In the genomic region with DNA sequence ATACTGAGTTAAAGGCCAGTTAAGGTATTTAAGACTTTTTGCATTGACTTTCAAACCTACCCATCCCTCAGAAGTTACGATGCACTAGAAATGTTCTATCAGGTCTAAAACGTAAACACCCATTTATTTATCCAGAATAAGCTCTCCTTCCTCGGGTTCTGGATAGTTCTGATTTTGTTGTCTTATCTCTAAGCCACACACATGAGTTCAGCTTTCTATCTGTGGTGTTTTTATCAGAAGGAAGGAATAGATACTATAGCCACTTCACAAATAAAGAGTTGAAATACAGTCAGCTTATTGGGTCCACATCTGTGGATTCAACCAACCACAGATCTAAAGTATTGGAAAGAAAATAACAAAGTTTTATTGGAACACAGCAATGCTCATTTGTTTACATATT, we compare ENCODE assay signal across 1 cellular context.
TF ChIP-seq lines count a peak whose summit lies in the region.

No MANE protein-coding gene starts in this region.

TF ChIP-seq in K562, 482 proteins besides CTCF, POLR2A, EP300 and RAD21 (continued from another document):
- TF ChIP-seq, protein P1, sequence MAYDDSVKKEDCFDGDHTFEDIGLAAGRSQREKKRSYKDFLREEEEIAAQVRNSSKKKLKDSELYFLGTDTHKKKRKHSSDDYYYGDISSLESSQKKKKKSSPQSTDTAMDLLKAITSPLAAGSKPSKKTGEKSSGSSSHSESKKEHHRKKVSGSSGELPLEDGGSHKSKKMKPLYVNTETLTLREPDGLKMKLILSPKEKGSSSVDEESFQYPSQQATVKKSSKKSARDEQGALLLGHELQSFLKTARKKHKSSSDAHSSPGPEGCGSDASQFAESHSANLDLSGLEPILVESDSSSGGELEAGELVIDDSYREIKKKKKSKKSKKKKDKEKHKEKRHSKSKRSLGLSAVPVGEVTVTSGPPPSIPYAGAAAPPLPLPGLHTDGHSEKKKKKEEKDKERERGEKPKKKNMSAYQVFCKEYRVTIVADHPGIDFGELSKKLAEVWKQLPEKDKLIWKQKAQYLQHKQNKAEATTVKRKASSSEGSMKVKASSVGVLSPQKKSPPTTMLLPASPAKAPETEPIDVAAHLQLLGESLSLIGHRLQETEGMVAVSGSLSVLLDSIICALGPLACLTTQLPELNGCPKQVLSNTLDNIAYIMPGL (CRISPR knock-in tag; IDR thresholded peaks at IDR 0.05), result no peak
- TF ChIP-seq ZNF511 (CRISPR knock-in tag; IDR thresholded peaks at IDR 0.05), result no peak
- no peak for TF ChIP-seq MXI1 (IDR thresholded peaks at IDR 0.05; ENCODE audit: low read depth, low read length)
- TF ChIP-seq TCF3 (CRISPR knock-in tag; IDR thresholded peaks at IDR 0.05), result peak; percentile 70
- TF ChIP-seq MCM7 (IDR thresholded peaks at IDR 0.05), result no peak
- TF ChIP-seq POU5F1 (IDR thresholded peaks at IDR 0.05; ENCODE audit: borderline replicate concordance, low read depth, low read length, partially characterized antibody), result no peak
- peak; percentile 59 for TF ChIP-seq CBFA2T3 (IDR thresholded peaks at IDR 0.05)
- no peak for TF ChIP-seq TSHZ1 (CRISPR knock-in tag; IDR thresholded peaks at IDR 0.05)
- TF ChIP-seq ZNF77 (CRISPR knock-in tag; IDR thresholded peaks at IDR 0.05), result no peak
- peak in 1 of 2 experiments; percentile 75; a peak in 1 of 4 replicates for TF ChIP-seq RCOR1 (IDR thresholded peaks at IDR 0.05; ENCODE audit: borderline replicate concordance in 1 of 2, low read depth in 2 of 2, low read length in 2 of 2)
- no peak for TF ChIP-seq FOXP1 (CRISPR knock-in tag; IDR thresholded peaks at IDR 0.05)
- TF ChIP-seq FOXK1 (CRISPR knock-in tag; IDR thresholded peaks at IDR 0.05; ENCODE audit: borderline replicate concordance), result no peak
- TF ChIP-seq HMG20B (CRISPR knock-in tag; IDR thresholded peaks at IDR 0.05), result no peak
- peak; percentile 67 for TF ChIP-seq TAL1 (IDR thresholded peaks at IDR 0.05)
- no peak for TF ChIP-seq ZFP1 (CRISPR knock-in tag; IDR thresholded peaks at IDR 0.05)
- TF ChIP-seq PTTG1 (tag; IDR thresholded peaks at IDR 0.05; ENCODE audit: low read depth), result no peak
- TF ChIP-seq KLF13 (tag; IDR thresholded peaks at IDR 0.05; ENCODE audit: borderline replicate concordance, low read depth), result no peak
